1 cellular context compared by ENCODE assay signal in the genomic region with DNA sequence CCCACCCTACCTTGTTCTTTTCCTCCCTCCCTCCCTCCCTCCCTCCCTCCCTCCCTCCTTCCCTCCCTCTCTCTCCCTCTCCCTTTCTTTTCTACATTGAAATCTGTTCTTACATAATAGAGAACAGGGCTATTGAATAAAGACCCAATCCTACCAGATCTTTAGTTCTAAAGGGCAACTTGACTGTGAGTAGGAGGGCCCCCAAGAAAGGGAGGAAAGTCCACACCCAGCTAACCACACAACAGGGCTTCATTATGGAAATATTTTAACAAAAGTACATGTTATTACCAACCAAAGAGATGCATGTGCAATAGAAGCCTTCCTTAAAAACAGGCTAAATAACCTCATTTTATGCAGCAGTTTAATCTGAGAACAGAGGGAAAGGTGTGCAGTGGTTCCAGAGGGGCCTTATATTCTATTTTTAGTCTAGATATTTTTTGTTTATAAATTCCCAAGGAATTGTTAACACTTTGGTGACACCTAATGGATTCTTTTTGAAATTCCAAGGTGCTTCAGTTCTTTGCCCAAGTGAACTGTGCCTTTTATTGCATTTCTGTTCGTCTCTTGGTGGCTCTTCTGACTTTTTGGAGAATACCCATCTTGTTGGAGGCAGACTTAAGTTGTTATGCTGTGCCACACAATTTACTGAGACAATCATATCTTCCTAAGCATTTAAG.
TF ChIP-seq lines count a peak whose summit lies in the region.

No MANE protein-coding gene starts in this region.

TF ChIP-seq in H1, 55 proteins besides CTCF, POLR2A, EP300 and RAD21:
- no peak for TF ChIP-seq CBX5 (IDR thresholded peaks at IDR 0.05; ENCODE audit: low read depth, low read length)
- TF ChIP-seq CHD2 (IDR thresholded peaks at IDR 0.05; ENCODE audit: low read length): no peak
- TF ChIP-seq SIRT6 (IDR thresholded peaks at IDR 0.05; ENCODE audit: low read length): no peak
- TF ChIP-seq, protein P1, sequence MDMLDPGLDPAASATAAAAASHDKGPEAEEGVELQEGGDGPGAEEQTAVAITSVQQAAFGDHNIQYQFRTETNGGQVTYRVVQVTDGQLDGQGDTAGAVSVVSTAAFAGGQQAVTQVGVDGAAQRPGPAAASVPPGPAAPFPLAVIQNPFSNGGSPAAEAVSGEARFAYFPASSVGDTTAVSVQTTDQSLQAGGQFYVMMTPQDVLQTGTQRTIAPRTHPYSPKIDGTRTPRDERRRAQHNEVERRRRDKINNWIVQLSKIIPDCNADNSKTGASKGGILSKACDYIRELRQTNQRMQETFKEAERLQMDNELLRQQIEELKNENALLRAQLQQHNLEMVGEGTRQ (IDR thresholded peaks at IDR 0.05; ENCODE audit: low read length): no peak
- TF ChIP-seq NANOG (IDR thresholded peaks at IDR 0.05; ENCODE audit: insufficient read depth, low read depth, low read length, poor library complexity, severe bottlenecking): no peak
- TF ChIP-seq FOSL1 (IDR thresholded peaks at IDR 0.05; ENCODE audit: insufficient read depth, low read depth, low read length): no peak
- no peak for TF ChIP-seq BCL11A (IDR thresholded peaks at IDR 0.05; ENCODE audit: low read depth in 2 of 2, low read length in 2 of 2)
- TF ChIP-seq SUZ12 (IDR thresholded peaks at IDR 0.05; ENCODE audit: low read length): no peak
- no peak for TF ChIP-seq PHF8 (conservative IDR thresholded peaks at IDR 0.05; ENCODE audit: low read depth, low read length)
- TF ChIP-seq SIN3A (conservative IDR thresholded peaks at IDR 0.05 in 1 of 2, IDR thresholded peaks at IDR 0.05 in 1 of 2; ENCODE audit: low read depth in 1 of 2, low read length in 2 of 2): no peak
- TF ChIP-seq SP1 (IDR thresholded peaks at IDR 0.05; ENCODE audit: low read depth, low read length): no peak
- TF ChIP-seq CBX8 (IDR thresholded peaks at IDR 0.05; ENCODE audit: borderline replicate concordance, low read depth, low read length): no peak
- no peak for TF ChIP-seq TBP (IDR thresholded peaks at IDR 0.05; ENCODE audit: low read depth, low read length)
- TF ChIP-seq BACH1 (IDR thresholded peaks at IDR 0.05; ENCODE audit: low read length): no peak
- no peak for TF ChIP-seq RFX5 (IDR thresholded peaks at IDR 0.05; ENCODE audit: borderline replicate concordance, low read depth, low read length)
